In genomic region chr20:21235346-21235712, GRCh38 we compare ENCODE assay signal across 20 cellular contexts.
A peak's percentile ranks its signal among the peaks of the same experiment; 100 is the strongest.
DNase-seq lines count a peak whose midpoint lies in the region; ATAC-seq, FAIRE-seq and TF ChIP-seq lines count a peak whose summit lies in the region.
"Had no signal": no experiment of that assay in that cellular context is flagged by ENCODE, and none has a peak within 500 bp of the region (broad histone marks: within the 10 kb centered on the region; RNA-seq: fewer than 3 reads in every experiment).

No MANE protein-coding gene starts in this region.

- no peak for FAIRE-seq in astrocyte (lab: Jason Lieb, UNC)

- H2AFZ ChIP-seq in astrocyte (ENCODE audit: low read depth, low read length): no peak overlapping the region
- H2AFZ ChIP-seq in mesenchymal stem cell (ENCODE audit: low read depth, low read length): no peak overlapping the region

- no peak overlapping the region for H2BK5ac ChIP-seq in mesenchymal stem cell (ENCODE audit: low read depth, low read length, poor library complexity, severe bottlenecking)

- H3K79me2 ChIP-seq in astrocyte (ENCODE audit: insufficient read depth, low read length): no peaks in the 10 kb centered on the region

- H3K79me1 ChIP-seq in mesenchymal stem cell (replicated peaks; ENCODE audit: low read length, poor library complexity, severe bottlenecking): no peaks in the 10 kb centered on the region

- no peak overlapping the region for H3K9ac ChIP-seq in HUES48 (ENCODE audit: low read depth, low read length)
- no peak overlapping the region for H3K9ac ChIP-seq in astrocyte (ENCODE audit: low read length)
- H3K9ac ChIP-seq in mesenchymal stem cell (ENCODE audit: low read length): peak overlapping the region; percentile 38
- H3K9ac ChIP-seq: BLaER1 treated with 17β-estradiol and CSF1 and Interleukin-3, amounts not matched to agents 10 nM and 100 nM; SK-N-SH had no signal

- BruUV-seq in A673 (replicated peaks; lab: Mats Ljungman, UMichigan): no TSS peak

- H3K4me2 ChIP-seq in astrocyte (ENCODE audit: low read length) (peak overlapping the region; percentile 11), mesenchymal stem cell (ENCODE audit: low read length, poor library complexity, severe bottlenecking) (no peak overlapping the region)
- H3K4me2 ChIP-seq: SK-N-SH had no signal

- POLR2A ChIA-PET in A673 (lab: Charles Lee; ENCODE audit: low non-redundant PET): interaction anchor here (0.6 kb wide), 1 partner anchor 398 kb away, joined by 3 read pairs; no protein-coding TSS in a partner anchor

- H2BK15ac ChIP-seq in mesenchymal stem cell (ENCODE audit: low read depth, poor library complexity, severe bottlenecking): no peak overlapping the region

- no peak overlapping the region for H3K4ac ChIP-seq in mesenchymal stem cell (ENCODE audit: low read depth in 1 of 2, low read length in 2 of 2)

- H3K27me3 Mint-ChIP-seq in astrocyte (ENCODE audit: low read depth, unreplicated experiment): peaks cover 8% of the 10 kb centered on the region
- H3K27me3 Mint-ChIP-seq in natural killer cell treated with Interleukin-12 subunit alpha and Interleukin-12 subunit beta and Interleukin-15 and Interleukin-18, amount 100 ng/mL, for 72 hours: no peaks in the 10 kb centered on the region
- H3K27me3 Mint-ChIP-seq: dendritic cell treated with granulocyte-macrophage colony-stimulating factor and Interleukin-4, amounts not matched to agents 40 ng/mL and 50 ng/mL, for 4 days; naive thymus-derived CD8-positive, alpha-beta T cell had no signal

- H3K27me3 ChIP-seq in A673 (replicated peaks; ENCODE audit: insufficient read depth, low read depth, low read length, poor library complexity) (no peaks in the 10 kb centered on the region), HUES48 (ENCODE audit: control insufficient read depth, insufficient read depth, low read length) (no peaks in the 10 kb centered on the region), astrocyte (ENCODE audit: insufficient read depth, low read length) (no peaks in the 10 kb centered on the region), mesenchymal stem cell (ENCODE audit: control insufficient read depth in 1 of 2, insufficient read depth in 1 of 2, low read length in 2 of 2) (no peaks in the 10 kb centered on the region)
- H3K27me3 ChIP-seq: BLaER1 treated with 17β-estradiol and CSF1 and Interleukin-3, amounts not matched to agents 10 nM and 100 nM; gastroesophageal sphincter; pancreas; right atrium auricular region; spleen had no signal

- CTCF ChIA-PET in A673 (lab: Charles Lee): interaction anchor here (0.7 to 2.3 kb wide), 5 partner anchors 268 to 381 kb away, joined by 3 to 25 read pairs (median 4); no protein-coding TSS in a partner anchor

- ATAC-seq in GM18519 (IDR thresholded peaks at IDR 0.05; ENCODE audit: low FRiP score, unreplicated experiment): no peak
- ATAC-seq in GM21526 (IDR thresholded peaks at IDR 0.05; ENCODE audit: low FRiP score, unreplicated experiment): no peak
- no peak for ATAC-seq in natural killer cell treated with Interleukin-12 subunit alpha and Interleukin-12 subunit beta and Interleukin-15 and Interleukin-18, amount 100 ng/mL, for 72 hours

- H3K27ac Mint-ChIP-seq in astrocyte (ENCODE audit: unreplicated experiment): no peak overlapping the region
- H3K27ac Mint-ChIP-seq in natural killer cell treated with Interleukin-12 subunit alpha and Interleukin-12 subunit beta and Interleukin-15 and Interleukin-18, amount 100 ng/mL, for 72 hours: no peak overlapping the region
- H3K27ac Mint-ChIP-seq: activated CD8-positive, alpha-beta T cell treated with anti-CD3 and anti-CD28 coated beads, Interleukin-2, amount 10 ng/mL, durations not matched to agents 7 days and 5 days; activated naive CD4-positive, alpha-beta T cell treated with anti-CD3 and anti-CD28 coated beads, Interleukin-2, amount 50 U/mL, for 72 hours; dendritic cell treated with granulocyte-macrophage colony-stimulating factor and Interleukin-4, amounts not matched to agents 40 ng/mL and 50 ng/mL, for 4 days; mesothelial cell of epicardium; naive thymus-derived CD8-positive, alpha-beta T cell had no signal

- H4K8ac ChIP-seq in mesenchymal stem cell (ENCODE audit: low read length): no peak overlapping the region

- no peak overlapping the region for H3K18ac ChIP-seq in mesenchymal stem cell (ENCODE audit: low read depth in 1 of 2, low read length in 2 of 2)

- no peaks in the 10 kb centered on the region for H4K20me1 ChIP-seq in astrocyte (ENCODE audit: insufficient read depth, low read length)
- H4K20me1 ChIP-seq: BLaER1 treated with 17β-estradiol and CSF1 and Interleukin-3, amounts not matched to agents 10 nM and 100 nM had no signal

- no peak overlapping the region for H3K27ac ChIP-seq in A673 (ENCODE audit: low read depth, low read length, poor library complexity, severe bottlenecking)
- H3K27ac ChIP-seq in HUES48 (ENCODE audit: low read depth, low read length): no peak overlapping the region
- H3K27ac ChIP-seq in astrocyte (ENCODE audit: low read depth, low read length): no peak overlapping the region
- no peak overlapping the region for H3K27ac ChIP-seq in mesenchymal stem cell (ENCODE audit: low read length, poor library complexity, severe bottlenecking)
- H3K27ac ChIP-seq: BLaER1 treated with 17β-estradiol and CSF1 and Interleukin-3, amounts not matched to agents 10 nM and 100 nM; gastroesophageal sphincter; pancreas; right atrium auricular region; spleen had no signal

- peak overlapping the region; percentile 22 for H3K4me3 ChIP-seq in A673 (ENCODE audit: low read depth, low read length, poor library complexity, severe bottlenecking)
- H3K4me3 ChIP-seq in HUES48 (ENCODE audit: low read depth, low read length): peak overlapping the region; percentile 28; the same call in 1 of the 2 replicates
- no peak overlapping the region for H3K4me3 ChIP-seq in astrocyte (ENCODE audit: insufficient read depth, low read depth, low read length)
- H3K4me3 ChIP-seq in mesenchymal stem cell (ENCODE audit: insufficient read depth in 1 of 2, low read depth in 1 of 2, low read length in 2 of 2): no peak overlapping the region
- H3K4me3 ChIP-seq: BLaER1 treated with 17β-estradiol and CSF1 and Interleukin-3, amounts not matched to agents 10 nM and 100 nM; gastroesophageal sphincter; GM12878; pancreas; right atrium auricular region; spleen had no signal

- peaks cover 14% of the 10 kb centered on the region for H3K4me1 ChIP-seq in A673 (ENCODE audit: insufficient read depth, low read length, poor library complexity, severe bottlenecking)
- H3K4me1 ChIP-seq in HUES48 (ENCODE audit: control insufficient read depth, insufficient read depth, low read length): peaks cover 34% of the 10 kb centered on the region
- H3K4me1 ChIP-seq in astrocyte (ENCODE audit: insufficient read depth, low read length): no peaks in the 10 kb centered on the region
- H3K4me1 ChIP-seq in mesenchymal stem cell (ENCODE audit: control insufficient read depth, insufficient read depth, low read depth, low read length): peaks cover 1% of the 10 kb centered on the region
- H3K4me1 ChIP-seq: BLaER1 treated with 17β-estradiol and CSF1 and Interleukin-3, amounts not matched to agents 10 nM and 100 nM; pancreas had no signal

- H3K9me3 ChIP-seq in A673 (ENCODE audit: low read depth, low read length, poor library complexity, severe bottlenecking) (no peaks in the 10 kb centered on the region), HUES48 (ENCODE audit: control insufficient read depth, insufficient read depth, low read length) (no peaks in the 10 kb centered on the region), astrocyte (ENCODE audit: insufficient read depth, low read depth, low read length) (no peaks in the 10 kb centered on the region), mesenchymal stem cell (ENCODE audit: control insufficient read depth, low read length) (no peaks in the 10 kb centered on the region)
- H3K9me3 ChIP-seq: BLaER1 treated with 17β-estradiol and CSF1 and Interleukin-3, amounts not matched to agents 10 nM and 100 nM; gastroesophageal sphincter; pancreas; right atrium auricular region; SK-N-SH; spleen had no signal

- no peaks in the 10 kb centered on the region for H3K4me1 Mint-ChIP-seq in astrocyte (ENCODE audit: low read depth, unreplicated experiment)
- H3K4me1 Mint-ChIP-seq in natural killer cell treated with Interleukin-12 subunit alpha and Interleukin-12 subunit beta and Interleukin-15 and Interleukin-18, amount 100 ng/mL, for 72 hours (ENCODE audit: low read depth in 2 of 2): peaks cover 5 to 6% of the 10 kb centered on the region in 2 donors
- H3K4me1 Mint-ChIP-seq: mesothelial cell of epicardium had no signal

- H4K91ac ChIP-seq in mesenchymal stem cell (ENCODE audit: low read length): no peak overlapping the region

- DNase-seq in A673 (ENCODE audit: low spot score) (no peak), astrocyte (ENCODE audit: low read depth) (no peak), mesenchymal stem cell (no peak), islet precursor cell (no peak)
- no peak for DNase-seq in natural killer cell treated with Interleukin-12 subunit alpha and Interleukin-12 subunit beta and Interleukin-15 and Interleukin-18, amount 100 ng/mL, for 72 hours (ENCODE audit: low spot score)

- H3K36me3 Mint-ChIP-seq in astrocyte (ENCODE audit: low read depth, unreplicated experiment): peaks cover 4% of the 10 kb centered on the region
- H3K36me3 Mint-ChIP-seq in natural killer cell treated with Interleukin-12 subunit alpha and Interleukin-12 subunit beta and Interleukin-15 and Interleukin-18, amount 100 ng/mL, for 72 hours: no peaks in the 10 kb centered on the region

- H2BK12ac ChIP-seq in mesenchymal stem cell (ENCODE audit: low read length in 2 of 2): no peak overlapping the region

- WGBS in mesenchymal stem cell: 92% methylated on average over 3 of the region's 5 CpGs

- H2AK5ac ChIP-seq in mesenchymal stem cell (ENCODE audit: low read length, severe bottlenecking): no peak overlapping the region

- H3K36me3 ChIP-seq in A673 (ENCODE audit: insufficient read depth, low read length, poor library complexity, severe bottlenecking) (no peaks in the 10 kb centered on the region), HUES48 (ENCODE audit: control insufficient read depth, insufficient read depth, low read length) (peaks cover 22% of the 10 kb centered on the region), astrocyte (ENCODE audit: insufficient read depth, low read length) (no peaks in the 10 kb centered on the region), mesenchymal stem cell (ENCODE audit: control insufficient read depth in 1 of 2, insufficient read depth in 2 of 2, low read depth in 1 of 2, low read length in 2 of 2) (peaks cover 6 to 25% of the 10 kb centered on the region in 2 experiments)

- H3K9me3 Mint-ChIP-seq in astrocyte (ENCODE audit: unreplicated experiment): no peaks in the 10 kb centered on the region
- H3K9me3 Mint-ChIP-seq in natural killer cell treated with Interleukin-12 subunit alpha and Interleukin-12 subunit beta and Interleukin-15 and Interleukin-18, amount 100 ng/mL, for 72 hours: no peaks in the 10 kb centered on the region
- H3K9me3 Mint-ChIP-seq: activated naive CD4-positive, alpha-beta T cell treated with anti-CD3 and anti-CD28 coated beads, Interleukin-2, amount 50 U/mL, for 72 hours; dendritic cell treated with granulocyte-macrophage colony-stimulating factor and Interleukin-4, amounts not matched to agents 40 ng/mL and 50 ng/mL, for 4 days; mesothelial cell of epicardium; naive thymus-derived CD8-positive, alpha-beta T cell had no signal

- intact Hi-C loops in A673 (cut with micrococcal nuclease; ENCODE audit: unreplicated experiment): loop anchor here (1.0 to 10.0 kb wide), 5 partner anchors 169 to 459 kb away; no protein-coding TSS in a partner anchor

- no peak overlapping the region for H3K14ac ChIP-seq in mesenchymal stem cell (ENCODE audit: low read length in 2 of 2)

- no peak overlapping the region for H2BK120ac ChIP-seq in mesenchymal stem cell (ENCODE audit: low read depth, low read length)

- TF ChIP-seq CTCF in A673 (conservative IDR thresholded peaks at IDR 0.05; ENCODE audit: low read depth, low read length) (no peak), astrocyte (IDR thresholded peaks at IDR 0.05; ENCODE audit: insufficient read depth, low read depth, low read length) (no peak)

- no peak overlapping the region for H3K23ac ChIP-seq in mesenchymal stem cell (ENCODE audit: low read length in 2 of 2)

- H3K4me3 Mint-ChIP-seq in astrocyte (ENCODE audit: unreplicated experiment): no peak overlapping the region
- H3K4me3 Mint-ChIP-seq in natural killer cell treated with Interleukin-12 subunit alpha and Interleukin-12 subunit beta and Interleukin-15 and Interleukin-18, amount 100 ng/mL, for 72 hours: no peak overlapping the region
- H3K4me3 Mint-ChIP-seq: activated CD8-positive, alpha-beta T cell treated with anti-CD3 and anti-CD28 coated beads, Interleukin-2, amount 10 ng/mL, durations not matched to agents 7 days and 5 days; dendritic cell treated with granulocyte-macrophage colony-stimulating factor and Interleukin-4, amounts not matched to agents 40 ng/mL and 50 ng/mL, for 4 days; mesothelial cell of epicardium; naive thymus-derived CD8-positive, alpha-beta T cell had no signal

Comparison
In these comparisons a context has a peak if more than half of its experiments do, and no peak if none do; other contexts are left out.
1. H3K4me3 ChIP-seq: peak in A673 (single experiment) and HUES48 (single experiment); none in astrocyte (single experiment) and mesenchymal stem cell (0 of 2).